ENCODE assay signal across 9 cellular contexts in genomic region chr12:27524489-27524835, GRCh38. TPM values are rescaled to one million over a fixed set of nuclear protein-coding genes. Genes with fewer than 3 reads are reported as not detected.
A peak's percentile ranks its signal among the peaks of the same experiment; 100 is the strongest.
DNase-seq lines count a peak whose midpoint lies in the region; ATAC-seq, FAIRE-seq and TF ChIP-seq lines count a peak whose summit lies in the region.
"Had no signal": no experiment of that assay in that cellular context is flagged by ENCODE, and none has a peak within 500 bp of the region (broad histone marks: within the 10 kb centered on the region; RNA-seq: fewer than 3 reads in every experiment).

No MANE protein-coding gene starts in this region.

- WGBS in thyroid gland, 2 donors = 0 to 3% methylated on average over 7 to 8 of the region's 8 CpGs

- ATAC-seq in activated CD8-positive, alpha-beta T cell treated with anti-CD3 and anti-CD28 coated beads for 36 hours = no peak
- ATAC-seq in esophagus mucosa = no peak

- peaks cover 30% of the 10 kb centered on the region for H3K27me3 Mint-ChIP-seq in activated CD4-positive, alpha-beta T cell treated with anti-CD3 and anti-CD28 coated beads, Interleukin-2, amount 10 ng/mL, durations not matched to agents 7 days and 5 days
- peaks cover 17% of the 10 kb centered on the region for H3K27me3 Mint-ChIP-seq in activated CD8-positive, alpha-beta T cell treated with anti-CD3 and anti-CD28 coated beads for 36 hours

- H3K27me3 ChIP-seq in thyroid gland = no peaks in the 10 kb centered on the region

- no peak for FAIRE-seq in kidney (lab: Jason Lieb, UNC)

- peaks cover 29% of the 10 kb centered on the region for H3K4me1 Mint-ChIP-seq in activated CD4-positive, alpha-beta T cell treated with anti-CD3 and anti-CD28 coated beads, Interleukin-2, amount 10 ng/mL, durations not matched to agents 7 days and 5 days
- peaks cover 17% of the 10 kb centered on the region for H3K4me1 Mint-ChIP-seq in activated CD8-positive, alpha-beta T cell treated with anti-CD3 and anti-CD28 coated beads for 36 hours (ENCODE audit: low read depth)

- peak overlapping the region; percentile 95 for H3K4me3 Mint-ChIP-seq in activated CD4-positive, alpha-beta T cell treated with anti-CD3 and anti-CD28 coated beads, Interleukin-2, amount 10 ng/mL, durations not matched to agents 7 days and 5 days
- peak overlapping the region; percentile 92 for H3K4me3 Mint-ChIP-seq in activated CD8-positive, alpha-beta T cell treated with anti-CD3 and anti-CD28 coated beads for 36 hours

- no peak overlapping the region for H3K27ac Mint-ChIP-seq in activated CD4-positive, alpha-beta T cell treated with anti-CD3 and anti-CD28 coated beads, Interleukin-2, amount 10 ng/mL, durations not matched to agents 7 days and 5 days
- H3K27ac Mint-ChIP-seq in activated CD8-positive, alpha-beta T cell treated with anti-CD3 and anti-CD28 coated beads for 36 hours = peak overlapping the region; percentile 89

- CTCF ChIA-PET in activated CD4-positive, alpha-beta T cell treated with anti-CD3 and anti-CD28 coated beads, Interleukin-2, amount 10 ng/mL, durations not matched to agents 7 days and 5 days (lab: Charles Lee) = interaction anchor here (1.4 to 2.2 kb wide), 2 partner anchors 10 to 91 kb away, joined by 4 to 6 read pairs; no protein-coding TSS in a partner anchor
- CTCF ChIA-PET in activated CD8-positive, alpha-beta T cell treated with anti-CD3 and anti-CD28 coated beads for 36 hours (lab: Charles Lee) = interaction anchor here (0.7 to 3.4 kb wide), 8 partner anchors 9 to 182 kb away, joined by 3 to 16 read pairs (median 3); no protein-coding TSS in a partner anchor

- POLR2A ChIA-PET in activated CD4-positive, alpha-beta T cell treated with anti-CD3 and anti-CD28 coated beads, Interleukin-2, amount 10 ng/mL, durations not matched to agents 7 days and 5 days (lab: Charles Lee) = no interaction called here
- POLR2A ChIA-PET in activated CD8-positive, alpha-beta T cell treated with anti-CD3 and anti-CD28 coated beads for 36 hours (lab: Charles Lee) = interaction anchor here (1.5 kb wide), 1 partner anchor 32 kb away, joined by 4 read pairs; no protein-coding TSS in a partner anchor

- TF ChIP-seq POLR2A in thyroid gland (IDR thresholded peaks at IDR 0.05) = no peak

- no peak for DNase-seq in activated CD4-positive, alpha-beta T cell treated with anti-CD3 and anti-CD28 coated beads, Interleukin-2, amount 10 ng/mL, durations not matched to agents 7 days and 5 days
- no peak for DNase-seq in activated CD4-positive, alpha-beta T cell treated with anti-CD3 and anti-CD28 coated beads, Interleukin-2, amount 50 U/mL, for 48 hours
- no peak for DNase-seq in activated CD8-positive, alpha-beta T cell treated with anti-CD3 and anti-CD28 coated beads for 36 hours
- no peak for DNase-seq in kidney
- DNase-seq in thyroid gland = no peak
- no peak for DNase-seq in effector CD8-positive, alpha-beta T cell (lab: John Stamatoyannopoulos, UW)
- no peak for DNase-seq in T-helper 9 cell

- no peak for TF ChIP-seq CTCF in activated CD8-positive, alpha-beta T cell treated with anti-CD3 and anti-CD28 coated beads for 36 hours (IDR thresholded peaks at IDR 0.05)
- TF ChIP-seq CTCF in kidney (IDR thresholded peaks at IDR 0.05; ENCODE audit: borderline replicate concordance, extremely low read depth, insufficient read depth) (no peak), thyroid gland (IDR thresholded peaks at IDR 0.05) (no peak)

- intact Hi-C loops in activated CD8-positive, alpha-beta T cell treated with anti-CD3 and anti-CD28 coated beads for 36 hours (cut with micrococcal nuclease) = no loop called here
- intact Hi-C loops in kidney (cut with DNase I) = no loop called here
- intact Hi-C loops in thyroid gland (cut with DNase I) = no loop called here

- H3K4me3 ChIP-seq in kidney (ENCODE audit: low read length in 2 of 2) (peak overlapping the region; percentile 84 to 96), thyroid gland (replicated peaks in 1 of 3) (peak overlapping the region in 2 of 3 donors; percentile 52 to 65)

- H3K36me3 Mint-ChIP-seq in activated CD4-positive, alpha-beta T cell treated with anti-CD3 and anti-CD28 coated beads, Interleukin-2, amount 10 ng/mL, durations not matched to agents 7 days and 5 days (ENCODE audit: low read depth) = no peaks in the 10 kb centered on the region
- H3K36me3 Mint-ChIP-seq in activated CD8-positive, alpha-beta T cell treated with anti-CD3 and anti-CD28 coated beads for 36 hours (ENCODE audit: low read depth) = no peaks in the 10 kb centered on the region

- H3K9ac ChIP-seq in kidney (ENCODE audit: low read length in 2 of 2) = peak overlapping the region; percentile 81 to 83

- H3K4me1 ChIP-seq in kidney (ENCODE audit: control insufficient read depth in 1 of 2, insufficient read depth in 1 of 2, low read depth in 1 of 2, low read length in 2 of 2) (peaks cover 6 to 13% of the 10 kb centered on the region in 2 donors), thyroid gland (peaks cover 7 to 14% of the 10 kb centered on the region in 2 donors)

- no peaks in the 10 kb centered on the region for H3K36me3 ChIP-seq in kidney (ENCODE audit: control insufficient read depth in 1 of 2, insufficient read depth in 2 of 2, low read length in 2 of 2)
- H3K36me3 ChIP-seq in thyroid gland = no peaks in the 10 kb centered on the region

- no peaks in the 10 kb centered on the region for H3K9me3 Mint-ChIP-seq in activated CD4-positive, alpha-beta T cell treated with anti-CD3 and anti-CD28 coated beads, Interleukin-2, amount 10 ng/mL, durations not matched to agents 7 days and 5 days
- no peaks in the 10 kb centered on the region for H3K9me3 Mint-ChIP-seq in activated CD8-positive, alpha-beta T cell treated with anti-CD3 and anti-CD28 coated beads for 36 hours
- H3K9me3 Mint-ChIP-seq: activated naive CD4-positive, alpha-beta T cell treated with anti-CD3 and anti-CD28 coated beads, Interleukin-2, amount 50 U/mL, for 72 hours had no signal

- no peaks in the 10 kb centered on the region for H3K9me3 ChIP-seq in kidney (ENCODE audit: control insufficient read depth in 1 of 2, low read length in 2 of 2)
- H3K9me3 ChIP-seq in thyroid gland = no peaks in the 10 kb centered on the region

- H3K27ac ChIP-seq in kidney (ENCODE audit: low read depth in 2 of 2, low read length in 2 of 2) = peak overlapping the region; percentile 96 to 98
- H3K27ac ChIP-seq in thyroid gland = peak overlapping the region; percentile 88 to 97 (median 97)

RNA-seq across cellular contexts. Expression of gene PPFIBP1, which starts 0.5 kb away (rescaled TPM):
- total RNA-seq in activated CD4-positive, alpha-beta T cell treated with anti-CD3 and anti-CD28 coated beads, Interleukin-2, amount 10 ng/mL, durations not matched to agents 7 days and 5 days = 1 to 10 TPM; 7.7 to 8.6 TPM
- 1 to 10 TPM; 6.6 to 8.8 TPM for total RNA-seq in activated CD8-positive, alpha-beta T cell treated with anti-CD3 and anti-CD28 coated beads for 36 hours
- 175 TPM for total RNA-seq in kidney
- polyA plus RNA-seq in kidney (ENCODE audit: insufficient read depth, low read depth, low replicate concordance) = 12.7 TPM
- 100 to 1,000 TPM; 135 to 199 (median 167) TPM for total RNA-seq in thyroid gland
- 57.3 TPM for total RNA-seq in esophagus mucosa
